8 cellular contexts compared by ENCODE assay signal in genomic region chr1:11893907-11894251, GRCh38.
DNase-seq lines count a peak whose midpoint lies in the region; ATAC-seq and TF ChIP-seq lines count a peak whose summit lies in the region.

No MANE protein-coding gene starts in this region.

- no peak overlapping the region for H3K4me2 ChIP-seq in Loucy (ENCODE audit: low read depth, low read length, poor library complexity, severe bottlenecking)

- H3K9me3 ChIP-seq in Loucy (ENCODE audit: insufficient read depth, low read depth, low read length) = no peaks in the 10 kb centered on the region

- DNase-seq in GM03348 (ENCODE audit: low spot score) (peak; percentile 82), T-helper 1 cell (peak; percentile 36 to 65 (median 52)), anterior cingulate cortex (lab: John Stamatoyannopoulos, UW) (peak in 33 of 58 donors; percentile 2 to 53 (median 17)), hypothalamus (lab: John Stamatoyannopoulos, UW) (peak in 29 of 51 donors; percentile 3 to 59 (median 20))
- peak; percentile 43 to 58 for DNase-seq in stimulated activated CD4-positive, alpha-beta T cell treated with anti-CD3 and anti-CD28 coated beads, Interleukin-15, amount 100 ng/mL, for 48 hours (ENCODE audit: low read depth in 2 of 2)

- H4K20me1 ChIP-seq in Loucy (ENCODE audit: insufficient read depth, low read length, poor library complexity, severe bottlenecking) = no peaks in the 10 kb centered on the region

- no peak overlapping the region for H2AFZ ChIP-seq in Loucy (ENCODE audit: low read length)

- H3K9ac ChIP-seq in Loucy (ENCODE audit: low read depth, low read length, poor library complexity, severe bottlenecking) = no peak overlapping the region

- H3K9me2 ChIP-seq in Loucy (replicated peaks; ENCODE audit: low read depth, low read length) = no peaks in the 10 kb centered on the region

- no peak overlapping the region for H3K4me3 ChIP-seq in Loucy (ENCODE audit: low read length, poor library complexity, severe bottlenecking)

- H3K79me2 ChIP-seq in Loucy (ENCODE audit: insufficient read depth, low read length) = no peaks in the 10 kb centered on the region

- peak; percentile 98 for TF ChIP-seq CTCF in Loucy (conservative IDR thresholded peaks at IDR 0.05; ENCODE audit: low read length)

- no peaks in the 10 kb centered on the region for H3F3A ChIP-seq in Loucy (ENCODE audit: low read depth)

- ATAC-seq in GM21447 (IDR thresholded peaks at IDR 0.05; ENCODE audit: unreplicated experiment) (no peak), GM19452 (IDR thresholded peaks at IDR 0.05; ENCODE audit: unreplicated experiment) (no peak)

- no peaks in the 10 kb centered on the region for H3K27me3 ChIP-seq in Loucy (ENCODE audit: insufficient read depth, low read length, poor library complexity, severe bottlenecking)

- no peaks in the 10 kb centered on the region for H3K36me3 ChIP-seq in Loucy (ENCODE audit: insufficient read depth, low read length)

- H3K4me1 ChIP-seq in Loucy (ENCODE audit: insufficient read depth, low read length, poor library complexity, severe bottlenecking) = no peaks in the 10 kb centered on the region

Comparison
In these comparisons a context has a peak if more than half of its experiments do, and no peak if none do; other contexts are left out.
1. DNase-seq: peak in every context shown above with its lines; median percentile 82 in GM03348; 52 in T-helper 1 cell; 50 in stimulated activated CD4-positive, alpha-beta T cell treated with anti-CD3 and anti-CD28 coated beads, Interleukin-15, amount 100 ng/mL, for 48 hours; 20 in hypothalamus; 17 in anterior cingulate cortex.